In the genomic region with DNA sequence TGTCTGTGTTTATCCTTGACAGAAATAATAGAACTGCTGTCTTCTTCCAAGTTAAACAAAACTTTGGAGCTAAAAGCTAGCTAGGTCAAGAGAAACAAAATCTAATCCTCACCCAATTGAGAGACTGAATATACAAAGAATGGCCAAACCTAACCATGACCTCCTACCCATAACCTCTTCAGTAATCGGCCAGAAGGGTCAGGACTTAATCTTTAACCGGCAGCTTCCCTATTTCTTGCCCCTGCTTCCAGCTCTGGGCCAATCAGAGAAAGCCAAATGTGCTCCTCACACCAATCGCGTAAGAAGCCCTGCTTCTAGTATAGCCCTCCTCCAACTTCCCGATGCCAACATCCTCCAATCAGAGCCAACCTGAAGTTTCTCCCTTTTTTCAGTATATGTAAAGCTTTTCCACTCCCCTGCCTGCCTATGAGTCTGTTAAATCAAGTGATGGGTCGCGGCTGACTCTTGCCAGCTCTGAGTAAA, we compare ENCODE assay signal across 8 cellular contexts. TPM values are rescaled to one million over a fixed set of nuclear protein-coding genes. Genes with fewer than 3 reads are reported as not detected.
DNase-seq lines count a peak whose midpoint lies in the region; ATAC-seq, FAIRE-seq and TF ChIP-seq lines count a peak whose summit lies in the region.

No MANE protein-coding gene starts in this region.

- ATAC-seq in HG02571 (IDR thresholded peaks at IDR 0.05; ENCODE audit: unreplicated experiment): peak; percentile 54

- H3K36me3 ChIP-seq in kidney epithelial cell (ENCODE audit: control insufficient read depth, insufficient read depth, low read length): no peaks in the 10 kb centered on the region

- DNase-seq in GM12892 (ENCODE audit: insufficient read length) (peak; percentile 57), NCI-H146 treated with DMSO at 0.1 percent for 48 hours (lab: John Stamatoyannopoulos, UW; ENCODE audit: unreplicated experiment) (peak; percentile 4), kidney epithelial cell (ENCODE audit: low read depth) (peak; percentile 89), mesenteric fat pad (ENCODE audit: low spot score) (no peak)
- DNase-seq in activated CD4-positive, alpha-beta T cell treated with anti-CD3 and anti-CD28 coated beads for 1 hour: peak; percentile 45
- DNase-seq in stimulated activated CD4-positive, alpha-beta T cell treated with anti-CD3 and anti-CD28 coated beads, Interleukin-15, amount 100 ng/mL, for 1 hour (ENCODE audit: low read depth in 1 of 2, low spot score in 1 of 2): peak; percentile 20 to 35

- FAIRE-seq in GM12892 (lab: Jason Lieb, UNC) (peak; percentile 97), colon (lab: Jason Lieb, UNC) (peak; percentile 75)

- H3K4me3 ChIP-seq in kidney epithelial cell (ENCODE audit: low read depth, low read length): peak overlapping the region; percentile 80

- no peak for TF ChIP-seq CTCF in kidney epithelial cell (IDR thresholded peaks at IDR 0.05; ENCODE audit: insufficient read depth, low read length, poor library complexity, severe bottlenecking)

- TF ChIP-seq POLR2A in GM12892 (IDR thresholded peaks at IDR 0.05; ENCODE audit: low read depth, low read length): peak; percentile 74; the same call in 1 of the 2 replicates

- H3K27me3 ChIP-seq in kidney epithelial cell (ENCODE audit: control insufficient read depth, insufficient read depth, low read length): no peaks in the 10 kb centered on the region

RNA-seq across cellular contexts. Expression of a gene that starts 1.7 kb away (rescaled TPM):
- polyA plus RNA-seq in GM12892 (2012; ENCODE audit: missing spikeins): 51.2 TPM
- total RNA-seq in kidney epithelial cell (77.4 and 104 TPM in 2 replicates), mesenteric fat pad (103 TPM)
